Comparison of ENCODE assay signal across 1 cellular context in genomic region chr3:38343797-38344594, GRCh38.
TF ChIP-seq lines count a peak whose summit lies in the region.

No MANE protein-coding gene starts in this region.

TF ChIP-seq in GM12878, 131 proteins besides CTCF, POLR2A, EP300 and RAD21:
- TF ChIP-seq PAX5 (IDR thresholded peaks at IDR 0.05; ENCODE audit: borderline replicate concordance, low read depth, low read length) (no peak), NKRF (conservative IDR thresholded peaks at IDR 0.05) (no peak), E2F8 (IDR thresholded peaks at IDR 0.05; ENCODE audit: low read depth, partially characterized antibody) (no peak), MLLT1 (IDR thresholded peaks at IDR 0.05) (no peak), ESRRA (IDR thresholded peaks at IDR 0.05; ENCODE audit: low read length) (no peak)
